In the genomic region with DNA sequence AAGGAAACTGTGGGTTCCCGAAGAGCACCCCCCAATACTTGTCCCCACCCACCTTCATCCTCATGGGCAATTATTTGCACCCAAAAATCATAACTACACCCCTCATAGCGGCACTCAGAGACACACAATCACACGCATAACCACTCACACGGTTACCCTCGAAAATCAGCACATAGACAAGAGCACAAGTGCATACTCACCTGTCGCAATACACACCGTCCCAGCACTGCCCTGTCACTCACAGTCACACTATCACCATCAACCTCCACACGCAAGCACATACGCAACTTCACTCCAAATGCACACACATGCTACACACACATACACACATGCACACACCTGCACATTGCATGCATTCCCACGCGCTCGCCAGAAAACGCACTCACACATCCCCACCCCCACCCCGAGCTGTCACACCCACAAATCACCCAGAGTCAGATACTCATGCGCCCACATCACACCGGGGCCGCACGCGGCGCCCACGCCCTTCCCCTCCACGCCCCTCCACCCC, we compare ENCODE assay signal across 10 cellular contexts. TPM values are rescaled to one million over a fixed set of nuclear protein-coding genes. Genes with fewer than 3 reads are reported as not detected.
A peak's percentile ranks its signal among the peaks of the same experiment; 100 is the strongest.
DNase-seq lines count a peak whose midpoint lies in the region; ATAC-seq and TF ChIP-seq lines count a peak whose summit lies in the region.
"Had no signal": no experiment of that assay in that cellular context is flagged by ENCODE, and none has a peak within 500 bp of the region (broad histone marks: within the 10 kb centered on the region; RNA-seq: fewer than 3 reads in every experiment).

No MANE protein-coding gene starts in this region.

- TF ChIP-seq CTCF in colonic mucosa (IDR thresholded peaks at IDR 0.05) (no peak), mesothelial cell of epicardium (IDR thresholded peaks at IDR 0.05; ENCODE audit: unreplicated experiment) (no peak), upper lobe of right lung (IDR thresholded peaks at IDR 0.05) (no peak)

- ATAC-seq in right cardiac atrium (no peak), left ventricle myocardium superior (no peak), upper lobe of right lung (no peak), HG03378 (IDR thresholded peaks at IDR 0.05; ENCODE audit: unreplicated experiment) (no peak)

- no peaks in the 10 kb centered on the region for H3K9me3 Mint-ChIP-seq in mesothelial cell of epicardium

- 5% methylated on average over 22 of the region's 22 CpGs for WGBS in right cardiac atrium

- peaks cover 78% of the 10 kb centered on the region for H3K27me3 Mint-ChIP-seq in mesothelial cell of epicardium (ENCODE audit: low read depth)

- DNase-seq in right cardiac atrium (no peak), left ventricle myocardium superior (no peak), colonic mucosa (no peak), mesothelial cell of epicardium (ENCODE audit: low spot score in 2 of 2, unreplicated experiment in 2 of 2) (no peak), upper lobe of right lung (no peak), HuH-7 (ENCODE audit: low spot score) (no peak)
- no peak for DNase-seq in stimulated activated CD4-positive, alpha-beta T cell treated with anti-CD3 and anti-CD28 coated beads, Interleukin-2, amount 100 ng/mL, for 24 hours
- DNase-seq: COR-L47 had no signal

- H3K4me1 ChIP-seq in right cardiac atrium (ENCODE audit: control insufficient read depth, insufficient read depth, low read length) (no peaks in the 10 kb centered on the region), colonic mucosa (peaks cover 3% of the 10 kb centered on the region), upper lobe of right lung (peaks cover 3% of the 10 kb centered on the region)

- H3K4me3 Mint-ChIP-seq in mesothelial cell of epicardium, result peak overlapping the region; percentile 48
- H3K4me3 Mint-ChIP-seq: activated CD4-positive, alpha-beta T cell treated with anti-CD3 and anti-CD28 coated beads, Interleukin-2, amount 10 ng/mL, durations not matched to agents 24 days and 14 days had no signal

- H3K27ac ChIP-seq in right cardiac atrium (ENCODE audit: low read length), result peak overlapping the region; percentile 54
- no peak overlapping the region for H3K27ac ChIP-seq in colonic mucosa
- no peak overlapping the region for H3K27ac ChIP-seq in upper lobe of right lung

- H3K4me3 ChIP-seq in right cardiac atrium (ENCODE audit: low read length) (peak overlapping the region; percentile 70), colonic mucosa (peak overlapping the region; percentile 20), upper lobe of right lung (peak overlapping the region; percentile 51)

- no peak overlapping the region for H3K27ac Mint-ChIP-seq in mesothelial cell of epicardium
- H3K27ac Mint-ChIP-seq: activated CD4-positive, alpha-beta T cell treated with anti-CD3 and anti-CD28 coated beads, Interleukin-2, amount 10 ng/mL, durations not matched to agents 24 days and 14 days had no signal

- H3K36me3 ChIP-seq in colonic mucosa (no peaks in the 10 kb centered on the region), upper lobe of right lung (no peaks in the 10 kb centered on the region)

- no peaks in the 10 kb centered on the region for H3K27me3 ChIP-seq in right cardiac atrium (ENCODE audit: control insufficient read depth, insufficient read depth)
- peaks cover 11% of the 10 kb centered on the region for H3K27me3 ChIP-seq in colonic mucosa
- peaks cover 37% of the 10 kb centered on the region for H3K27me3 ChIP-seq in upper lobe of right lung

- no peaks in the 10 kb centered on the region for H3K36me3 Mint-ChIP-seq in mesothelial cell of epicardium

- intact Hi-C loops in right cardiac atrium (cut with DNase I) (no loop called here), left ventricle myocardium superior (cut with micrococcal nuclease) (no loop called here), colonic mucosa (cut with DNase I) (no loop called here), upper lobe of right lung (cut with DNase I) (no loop called here)

- H3K4me1 Mint-ChIP-seq in mesothelial cell of epicardium, result peaks cover 19% of the 10 kb centered on the region

- H3K9me3 ChIP-seq in right cardiac atrium (ENCODE audit: control insufficient read depth, low read length) (no peaks in the 10 kb centered on the region), colonic mucosa (no peaks in the 10 kb centered on the region), upper lobe of right lung (no peaks in the 10 kb centered on the region)

- peak overlapping the region; percentile 21 to 35 for H3K9ac ChIP-seq in colonic mucosa (ENCODE audit: low read depth in 2 of 2, low read length in 2 of 2)

RNA-seq across cellular contexts. Expression of a gene that starts 0.5 kb away (rescaled TPM):
- total RNA-seq in right cardiac atrium (10 to 100 TPM in 2 of 4 donors, 1 to 10 TPM in 2; 8.6 to 19.1 (median 11.9) TPM), left ventricle myocardium superior (9.6 TPM), colonic mucosa (1 to 10 TPM; 2.4 to 5.5 TPM), mesothelial cell of epicardium (3.3 to 4.4 TPM (median 4.0 TPM) in 3 replicates), upper lobe of right lung (9.6 TPM)
- polyA plus RNA-seq in right cardiac atrium, result 13.5 TPM

RNA-seq across cellular contexts. Expression of a gene that starts 3.5 kb away (rescaled TPM):
- total RNA-seq in right cardiac atrium (not detected), left ventricle myocardium superior (not detected), colonic mucosa (under 1 TPM in 1 of 2 donors, not detected in 1; 0.24 TPM), mesothelial cell of epicardium (not detected in 3 replicates), upper lobe of right lung (not detected)
- polyA plus RNA-seq in right cardiac atrium, result not detected
- total RNA-seq: activated CD4-positive, alpha-beta T cell treated with anti-CD3 and anti-CD28 coated beads, Interleukin-2, amount 10 ng/mL, durations not matched to agents 24 days and 14 days had no signal

Comparison
In these comparisons a context has a peak if more than half of its experiments do, and no peak if none do; other contexts are left out.
1. H3K4me3 ChIP-seq: peak in every context shown above with its lines; median percentile 70 in right cardiac atrium; 51 in upper lobe of right lung; 20 in colonic mucosa.